In genomic region chr18:13270279-13270911, GRCh38 we compare ENCODE assay signal across 28 cellular contexts. TPM values are rescaled to one million over a fixed set of nuclear protein-coding genes. Genes with fewer than 3 reads are reported as not detected.
A peak's percentile ranks its signal among the peaks of the same experiment; 100 is the strongest.
DNase-seq lines count a peak whose midpoint lies in the region; ATAC-seq and TF ChIP-seq lines count a peak whose summit lies in the region.
"Had no signal": no experiment of that assay in that cellular context is flagged by ENCODE, and none has a peak within 500 bp of the region (broad histone marks: within the 10 kb centered on the region; RNA-seq: fewer than 3 reads in every experiment).

No MANE protein-coding gene starts in this region.

- no peaks in the 10 kb centered on the region for H3K36me3 ChIP-seq in ascending aorta
- no peaks in the 10 kb centered on the region for H3K36me3 ChIP-seq in liver (ENCODE audit: control insufficient read depth in 4 of 4, insufficient read depth in 3 of 4, low read depth in 1 of 4, low read length in 3 of 4)
- no peaks in the 10 kb centered on the region for H3K36me3 ChIP-seq in stomach smooth muscle (ENCODE audit: control insufficient read depth in 2 of 2, insufficient read depth in 2 of 2, low read length in 2 of 2)
- H3K36me3 ChIP-seq: BE2C had no signal

- H3K27me3 ChIP-seq in ascending aorta (no peaks in the 10 kb centered on the region), liver (ENCODE audit: control insufficient read depth in 4 of 4, insufficient read depth in 4 of 4, low read length in 3 of 4) (no peaks in the 10 kb centered on the region), stomach smooth muscle (ENCODE audit: control insufficient read depth in 1 of 2, insufficient read depth in 2 of 2, low read length in 2 of 2) (no peaks in the 10 kb centered on the region)
- H3K27me3 ChIP-seq: BE2C, dorsolateral prefrontal cortex had no signal

- no peak overlapping the region for H3K4me3 Mint-ChIP-seq in activated naive CD8-positive, alpha-beta T cell
- H3K4me3 Mint-ChIP-seq in activated naive CD8-positive, alpha-beta T cell treated with anti-CD3 and anti-CD28 coated beads, Interleukin-2, amount 50 U/mL, for 24 hours: no peak overlapping the region
- H3K4me3 Mint-ChIP-seq: activated naive CD4-positive, alpha-beta T cell treated with anti-CD3 and anti-CD28 coated beads for 36 hours; activated T-cell treated with anti-CD3 and anti-CD28 coated beads, Interleukin-2, amount 50 U/mL, for 24 hours; central memory CD8-positive, alpha-beta T cell; GM23338; HFFc6; nephron progenitor cell; stimulated activated effector memory CD8-positive, alpha-beta T cell treated with anti-CD3 and anti-CD28 coated beads, Interleukin-12 subunit alpha, Interleukin-12 subunit beta, amount 100 ng/mL, for 72 hours; WTC11 had no signal

- H3K9me3 ChIP-seq in ascending aorta (no peaks in the 10 kb centered on the region), liver (ENCODE audit: control insufficient read depth in 4 of 4, low read length in 3 of 4) (no peaks in the 10 kb centered on the region), stomach smooth muscle (ENCODE audit: control insufficient read depth in 2 of 2, low read length in 2 of 2) (no peaks in the 10 kb centered on the region)
- H3K9me3 ChIP-seq: BE2C had no signal

- no peak overlapping the region for H3K4me3 ChIP-seq in ascending aorta
- no peak overlapping the region for H3K4me3 ChIP-seq in liver (ENCODE audit: low read depth in 1 of 3, low read length in 3 of 3)
- peak overlapping the region in 1 of 2 donors; percentile 55 for H3K4me3 ChIP-seq in stomach smooth muscle (ENCODE audit: low read length in 2 of 2)
- H3K4me3 ChIP-seq: GM23338, skin epidermis had no signal

- no peak for TF ChIP-seq RAD21 in liver (IDR thresholded peaks at IDR 0.05)

- H3K4me1 ChIP-seq in ascending aorta: peaks cover 37 to 67% of the 10 kb centered on the region in 2 donors
- peaks cover 0 to 9% (median 3%) of the 10 kb centered on the region in 4 donors for H3K4me1 ChIP-seq in liver (ENCODE audit: control insufficient read depth in 4 of 4, insufficient read depth in 4 of 4, low read length in 3 of 4)
- H3K4me1 ChIP-seq in stomach smooth muscle (ENCODE audit: control insufficient read depth, insufficient read depth, low read length): peaks cover 74% of the 10 kb centered on the region
- H3K4me1 ChIP-seq: BE2C had no signal

- peak overlapping the region; percentile 28 for H3K27ac Mint-ChIP-seq in activated naive CD8-positive, alpha-beta T cell
- H3K27ac Mint-ChIP-seq in activated naive CD8-positive, alpha-beta T cell treated with anti-CD3 and anti-CD28 coated beads, Interleukin-2, amount 50 U/mL, for 24 hours: no peak overlapping the region
- H3K27ac Mint-ChIP-seq: GM23338; HFFc6; nephron progenitor cell; progenitor cell of endocrine pancreas; stimulated activated effector memory CD8-positive, alpha-beta T cell treated with anti-CD3 and anti-CD28 coated beads, Interleukin-12 subunit alpha, Interleukin-12 subunit beta, amount 100 ng/mL, for 72 hours; WTC11 had no signal

- no peak for ATAC-seq in activated naive CD8-positive, alpha-beta T cell treated with anti-CD3 and anti-CD28 coated beads, Interleukin-2, amount 50 U/mL, for 24 hours
- ATAC-seq: GM23338; stimulated activated effector memory CD8-positive, alpha-beta T cell treated with anti-CD3 and anti-CD28 coated beads, Interleukin-12 subunit alpha, Interleukin-12 subunit beta, amount 100 ng/mL, for 72 hours; WTC11 had no signal

- intact Hi-C loops in ascending aorta (cut with DNase I): no loop called here

- DNase-seq in activated naive CD8-positive, alpha-beta T cell treated with anti-CD3 and anti-CD28 coated beads, Interleukin-2, amount 50 U/mL, for 24 hours: no peak
- DNase-seq in ascending aorta (ENCODE audit: low spot score in 2 of 2): no peak
- DNase-seq in NCI-H524 (lab: John Stamatoyannopoulos, UW): no peak
- no peak for DNase-seq in pons (ENCODE audit: low spot score)
- DNase-seq in stimulated activated CD4-positive, alpha-beta T cell treated with anti-CD3 and anti-CD28 coated beads, Interleukin-2, amount 100 ng/mL, for 48 hours: no peak
- DNase-seq: activated CD4-positive, alpha-beta T cell treated with anti-CD3 and anti-CD28 coated beads, Interleukin-2, amount 50 U/mL, for 48 hours; activated naive CD4-positive, alpha-beta T cell treated with anti-CD3 and anti-CD28 coated beads for 36 hours; BE2C; DND-41; dorsolateral prefrontal cortex; HFFc6; NCI-H1105; NCI-H2029 treated with DMSO at 0.1 percent for 48 hours; NCI-H345; nephron progenitor cell; stimulated activated CD4-positive, alpha-beta T cell treated with anti-CD3 and anti-CD28 coated beads, Interleukin-2, amount 100 ng/mL, for 24 hours; T1000 had no signal

- H3K9ac ChIP-seq in liver (ENCODE audit: low read depth in 1 of 2, low read length in 2 of 2) (no peak overlapping the region), stomach smooth muscle (ENCODE audit: low read length in 2 of 2) (no peak overlapping the region)

- H3K9me3 Mint-ChIP-seq in activated naive CD8-positive, alpha-beta T cell (ENCODE audit: low read depth): no peaks in the 10 kb centered on the region
- no peaks in the 10 kb centered on the region for H3K9me3 Mint-ChIP-seq in activated naive CD8-positive, alpha-beta T cell treated with anti-CD3 and anti-CD28 coated beads, Interleukin-2, amount 50 U/mL, for 24 hours
- H3K9me3 Mint-ChIP-seq: activated naive CD4-positive, alpha-beta T cell treated with anti-CD3 and anti-CD28 coated beads for 36 hours; activated T-cell treated with anti-CD3 and anti-CD28 coated beads, Interleukin-2, amount 50 U/mL, for 24 hours; central memory CD8-positive, alpha-beta T cell; GM23338; HFFc6; nephron progenitor cell; stimulated activated effector memory CD8-positive, alpha-beta T cell treated with anti-CD3 and anti-CD28 coated beads, Interleukin-12 subunit alpha, Interleukin-12 subunit beta, amount 100 ng/mL, for 72 hours; WTC11 had no signal

- 72% methylated on average over 11 of the region's 11 CpGs for WGBS in liver

- peaks cover 82% of the 10 kb centered on the region for H3K4me1 Mint-ChIP-seq in activated naive CD8-positive, alpha-beta T cell (ENCODE audit: low read depth)
- peaks cover 76% of the 10 kb centered on the region for H3K4me1 Mint-ChIP-seq in activated naive CD8-positive, alpha-beta T cell treated with anti-CD3 and anti-CD28 coated beads, Interleukin-2, amount 50 U/mL, for 24 hours

- H3K36me3 Mint-ChIP-seq in activated naive CD8-positive, alpha-beta T cell: peaks cover 2% of the 10 kb centered on the region
- no peaks in the 10 kb centered on the region for H3K36me3 Mint-ChIP-seq in activated naive CD8-positive, alpha-beta T cell treated with anti-CD3 and anti-CD28 coated beads, Interleukin-2, amount 50 U/mL, for 24 hours (ENCODE audit: low read depth)
- H3K36me3 Mint-ChIP-seq: stimulated activated effector memory CD8-positive, alpha-beta T cell treated with anti-CD3 and anti-CD28 coated beads, Interleukin-12 subunit alpha, Interleukin-12 subunit beta, amount 100 ng/mL, for 72 hours; WTC11 had no signal

- no peaks in the 10 kb centered on the region for H3K27me3 Mint-ChIP-seq in activated naive CD8-positive, alpha-beta T cell
- no peaks in the 10 kb centered on the region for H3K27me3 Mint-ChIP-seq in activated naive CD8-positive, alpha-beta T cell treated with anti-CD3 and anti-CD28 coated beads, Interleukin-2, amount 50 U/mL, for 24 hours
- H3K27me3 Mint-ChIP-seq: activated T-cell treated with anti-CD3 and anti-CD28 coated beads, Interleukin-2, amount 50 U/mL, for 24 hours; central memory CD8-positive, alpha-beta T cell had no signal

- H3K27ac ChIP-seq in ascending aorta (peak overlapping the region; percentile 71 to 72), liver (ENCODE audit: low read depth in 1 of 2, low read length in 2 of 2) (no peak overlapping the region), stomach smooth muscle (ENCODE audit: low read length) (peak overlapping the region; percentile 86)
- H3K27ac ChIP-seq: RWPE1 had no signal

- TF ChIP-seq CTCF in ascending aorta (IDR thresholded peaks at IDR 0.05): no peak
- TF ChIP-seq CTCF in liver (IDR thresholded peaks at IDR 0.05; ENCODE audit: low read depth, low read length, missing input control): no peak

TF ChIP-seq in liver, 16 proteins besides CTCF, POLR2A, EP300 and RAD21:
- TF ChIP-seq RXRA (IDR thresholded peaks at IDR 0.05): peak; percentile 15 to 21
- no peak for TF ChIP-seq TAF1 (conservative IDR thresholded peaks at IDR 0.05)
- peak; percentile 25 for TF ChIP-seq NR2F2 (IDR thresholded peaks at IDR 0.05)
- TF ChIP-seq HNF4A (conservative IDR thresholded peaks at IDR 0.05): peak; percentile 51 to 54
- no peak for TF ChIP-seq JUND (IDR thresholded peaks at IDR 0.05)
- no peak for TF ChIP-seq ATF3 (IDR thresholded peaks at IDR 0.05)

RNA-seq across cellular contexts. Expression of gene LDLRAD4, which starts 51.8 kb away (rescaled TPM):
- total RNA-seq in ascending aorta: 21.0 TPM
- 10 to 100 TPM; 15.6 to 41.7 TPM for total RNA-seq in liver
- 1 to 10 TPM; 4.8 to 9.8 TPM for polyA plus RNA-seq in liver
- total RNA-seq: HFFc6 had no signal

Comparison
In these comparisons a context has a peak if more than half of its experiments do, and no peak if none do; other contexts are left out.
1. H3K27ac ChIP-seq: peak in ascending aorta (2 of 2) and stomach smooth muscle (single experiment); none in liver (0 of 2).